In the genomic region with DNA sequence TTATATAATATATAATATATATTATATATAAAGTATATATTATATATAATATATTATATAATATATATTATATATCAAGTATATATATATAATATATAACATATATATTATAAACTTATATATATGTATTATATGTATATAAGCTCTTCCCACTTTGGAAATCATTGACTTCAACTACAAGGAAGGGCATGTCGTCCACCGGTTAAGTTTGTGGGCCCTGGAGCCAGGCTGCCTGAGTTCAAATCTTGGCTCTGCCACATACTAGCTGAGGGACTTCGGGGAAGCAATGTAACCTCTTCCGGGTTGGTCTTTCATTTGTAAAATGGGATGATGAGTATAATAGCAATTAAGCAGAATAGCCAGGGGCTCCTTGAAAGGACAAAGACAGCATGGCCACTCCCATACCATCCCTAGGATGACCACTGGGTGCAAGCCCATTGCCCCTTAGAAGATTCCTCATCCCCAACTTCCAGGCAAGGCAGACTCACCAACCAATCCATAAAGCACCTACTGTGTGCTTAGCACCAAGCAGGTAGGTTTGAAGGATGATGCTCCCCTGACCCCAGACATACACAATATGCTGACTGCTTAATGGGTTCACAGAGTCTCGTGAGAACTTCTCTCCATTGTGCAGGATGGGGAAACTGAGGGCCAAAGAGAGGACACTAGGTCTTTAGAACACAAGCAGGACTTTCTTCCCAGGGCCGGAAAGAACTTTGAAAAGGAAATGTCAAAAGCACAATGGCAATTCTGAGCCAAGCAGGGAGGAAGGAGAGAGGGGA, we compare ENCODE assay signal across 12 cellular contexts.
"Had no signal": no experiment of that assay in that cellular context is flagged by ENCODE, and none has a peak within 500 bp of the region (broad histone marks: within the 10 kb centered on the region; RNA-seq: fewer than 3 reads in every experiment).

No MANE protein-coding gene starts in this region.

- H3K4me3 Mint-ChIP-seq: activated B cell treated with CpG ODN at 0.5 μM for 24 hours; activated naive CD8-positive, alpha-beta T cell treated with anti-CD3 and anti-CD28 coated beads, Interleukin-2, amount 50 U/mL, for 24 hours; T-helper 1 cell treated with Interleukin-12 subunit alpha and Interleukin-12 subunit beta and Interleukin-4 antibody, amounts not matched to agents 30 μg/mL and 1 μg/mL, for 36 hours had no signal

- ATAC-seq: activated naive CD8-positive, alpha-beta T cell treated with anti-CD3 and anti-CD28 coated beads, Interleukin-2, amount 50 U/mL, for 24 hours had no signal

- FAIRE-seq: islet of Langerhans had no signal

- H3K4me1 ChIP-seq: ascending aorta, heart left ventricle, thyroid gland, vagina had no signal

- H3K27ac ChIP-seq: ascending aorta, heart left ventricle, skin epidermis, thyroid gland, vagina had no signal

- H3K4me1 Mint-ChIP-seq: activated B cell treated with CpG ODN at 0.5 μM for 24 hours; activated naive CD8-positive, alpha-beta T cell treated with anti-CD3 and anti-CD28 coated beads, Interleukin-2, amount 50 U/mL, for 24 hours had no signal

- DNase-seq: activated B cell treated with CpG ODN at 0.5 μM for 24 hours; activated CD4-positive, alpha-beta T cell treated with anti-CD3 and anti-CD28 coated beads, Interleukin-2, amount 50 U/mL, for 1 hour; activated naive CD4-positive, alpha-beta T cell treated with Interleukin-2 at 50 U/mL for 16 hours; activated naive CD8-positive, alpha-beta T cell treated with anti-CD3 and anti-CD28 coated beads, Interleukin-2, amount 50 U/mL, for 24 hours; effector CD4-positive, alpha-beta T cell; thyroid gland had no signal

- H3K9me3 Mint-ChIP-seq: activated B cell treated with CpG ODN at 0.5 μM for 24 hours; activated naive CD8-positive, alpha-beta T cell treated with anti-CD3 and anti-CD28 coated beads, Interleukin-2, amount 50 U/mL, for 24 hours; T-helper 1 cell treated with Interleukin-12 subunit alpha and Interleukin-12 subunit beta and Interleukin-4 antibody, amounts not matched to agents 30 μg/mL and 1 μg/mL, for 36 hours had no signal

- H3K9me3 ChIP-seq: ascending aorta, heart left ventricle, thyroid gland, vagina had no signal

- H3K4me3 ChIP-seq: ascending aorta, heart left ventricle, skin epidermis, thyroid gland, vagina had no signal

- H3K36me3 ChIP-seq: ascending aorta, heart left ventricle, thyroid gland, vagina had no signal

- H3K27me3 ChIP-seq: ascending aorta, heart left ventricle, thyroid gland, vagina had no signal

- H3K27ac Mint-ChIP-seq: activated B cell treated with CpG ODN at 0.5 μM for 24 hours; activated naive CD8-positive, alpha-beta T cell treated with anti-CD3 and anti-CD28 coated beads, Interleukin-2, amount 50 U/mL, for 24 hours; T-helper 1 cell treated with Interleukin-12 subunit alpha and Interleukin-12 subunit beta and Interleukin-4 antibody, amounts not matched to agents 30 μg/mL and 1 μg/mL, for 36 hours had no signal
